ENCODE assay signal across 1 cellular context in genomic region chr15:100844778-100845177, GRCh38.
TF ChIP-seq lines count a peak whose summit lies in the region.

No MANE protein-coding gene starts in this region.

TF ChIP-seq in IMR-90, 13 proteins besides CTCF, POLR2A, EP300 and RAD21 (continued from another document):
- TF ChIP-seq FOS (IDR thresholded peaks at IDR 0.05; ENCODE audit: low read depth, low read length) (no peak), MAFK (IDR thresholded peaks at IDR 0.05; ENCODE audit: low read depth, low read length) (no peak), MAZ (IDR thresholded peaks at IDR 0.05; ENCODE audit: borderline replicate concordance, low read depth, low read length) (no peak)
